9 cellular contexts compared by ENCODE assay signal in the genomic region with DNA sequence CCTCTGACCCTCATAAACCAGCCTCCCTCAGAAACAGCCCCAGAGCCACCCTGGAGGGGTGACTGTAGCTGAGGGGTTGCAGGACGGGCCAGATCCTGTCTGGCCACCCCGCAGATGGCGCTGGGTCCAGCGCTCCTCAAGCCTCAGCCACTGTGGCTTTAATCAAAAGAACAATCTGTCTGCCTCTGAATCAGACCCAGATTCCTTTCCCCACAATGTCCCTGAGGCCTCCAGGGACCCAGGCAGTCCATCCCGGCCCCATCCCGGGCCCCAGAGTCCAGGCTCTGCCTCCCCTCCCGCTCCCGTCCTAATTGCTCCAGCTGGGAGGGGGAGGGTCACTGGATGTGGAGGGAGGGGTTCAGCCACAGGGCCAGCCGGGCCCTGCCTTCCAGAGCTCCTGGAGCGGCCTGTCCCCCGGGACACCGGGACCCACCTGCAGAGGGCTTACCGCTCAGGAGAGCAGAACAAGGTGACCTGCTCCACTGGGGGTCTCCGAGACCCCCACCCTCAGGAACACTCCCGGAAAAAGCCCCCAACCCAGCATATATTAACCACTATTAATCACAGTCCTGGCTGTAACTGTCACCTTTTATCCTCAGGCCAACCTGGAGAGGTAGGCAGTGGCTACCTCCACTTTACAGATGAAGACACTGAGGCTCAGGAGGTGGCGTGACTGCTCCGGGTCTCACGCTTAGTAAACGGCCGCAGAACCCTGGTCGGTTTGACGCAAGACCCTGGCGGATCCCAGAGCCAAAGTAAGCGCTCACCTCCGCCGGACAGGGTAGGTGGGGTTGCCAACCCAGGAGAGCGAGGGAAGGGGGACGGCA. TPM values are rescaled to one million over a fixed set of nuclear protein-coding genes. Genes with fewer than 3 reads are reported as not detected.
A peak's percentile ranks its signal among the peaks of the same experiment; 100 is the strongest.
DNase-seq lines count a peak whose midpoint lies in the region; ATAC-seq lines count a peak whose summit lies in the region.
"Had no signal": no experiment of that assay in that cellular context is flagged by ENCODE, and none has a peak within 500 bp of the region (broad histone marks: within the 10 kb centered on the region; RNA-seq: fewer than 3 reads in every experiment).

No MANE protein-coding gene starts in this region.

- 17% methylated on average over 28 of the region's 28 CpGs for WGBS in right cardiac atrium

- DNase-seq in HAP-1 (ENCODE audit: low spot score in 2 of 2) = peak in 1 of 2 experiments; percentile 64
- DNase-seq in activated T-helper 1 cell treated with anti-CD3 and anti-CD28 coated beads, Interleukin-12 subunit alpha, Interleukin-12 subunit beta, Interleukin-2, Interleukin-4 antibody, amounts not matched to agents 30 ng/mL and 10 ng/mL and 1 ng/mL, durations not matched to agents 14 hours and 24 hours and 36 hours (ENCODE audit: low spot score) = no peak
- peak in 1 of 3 donors; percentile 72 for DNase-seq in right cardiac atrium
- no peak for DNase-seq in sciatic nerve (ENCODE audit: low spot score)
- DNase-seq in NCI-H2029 treated with DMSO at 0.1 percent for 48 hours (lab: John Stamatoyannopoulos, UW) = no peak
- no peak for DNase-seq in DMS153 (lab: John Stamatoyannopoulos, UW)
- no peak for DNase-seq in OCI-M2 (lab: John Stamatoyannopoulos, UW; ENCODE audit: unreplicated experiment)
- DNase-seq in NCI-H345 (lab: John Stamatoyannopoulos, UW) = no peak

- H3K27ac ChIP-seq in right cardiac atrium (ENCODE audit: low read length) = no peak overlapping the region

- ATAC-seq in right cardiac atrium = peak; percentile 10 to 11
- peak; percentile 21 for ATAC-seq in sciatic nerve
- ATAC-seq: HCT116 had no signal

- peak overlapping the region; percentile 0; the same call in 1 of the 2 replicates for H3K4me3 ChIP-seq in HAP-1
- H3K4me3 ChIP-seq in right cardiac atrium (ENCODE audit: low read length) = peak overlapping the region; percentile 97

- peaks cover 5% of the 10 kb centered on the region for H3K4me1 Mint-ChIP-seq in activated T-helper 1 cell treated with anti-CD3 and anti-CD28 coated beads, Interleukin-12 subunit alpha, Interleukin-12 subunit beta, Interleukin-2, Interleukin-4 antibody, amounts not matched to agents 30 ng/mL and 10 ng/mL and 1 ng/mL, durations not matched to agents 14 hours and 24 hours and 36 hours (ENCODE audit: low read depth)

- H3K27me3 ChIP-seq in HAP-1 (ENCODE audit: low read depth) (no peaks in the 10 kb centered on the region), right cardiac atrium (ENCODE audit: control insufficient read depth, insufficient read depth) (no peaks in the 10 kb centered on the region)

- H3K36me3 ChIP-seq in HAP-1 (replicated peaks) = no peaks in the 10 kb centered on the region

- intact Hi-C loops in activated T-helper 1 cell treated with anti-CD3 and anti-CD28 coated beads, Interleukin-12 subunit alpha, Interleukin-12 subunit beta, Interleukin-2, Interleukin-4 antibody, amounts not matched to agents 30 ng/mL and 10 ng/mL and 1 ng/mL, durations not matched to agents 14 hours and 24 hours and 36 hours (cut with micrococcal nuclease) = no loop called here
- intact Hi-C loops in right cardiac atrium (cut with DNase I) (no loop called here), sciatic nerve (cut with DNase I) (no loop called here)

- in situ Hi-C loops in HAP-1 (cut with MboI; ENCODE audit: low sequenced_read_pairs) = no loop called here

- no peaks in the 10 kb centered on the region for H3K36me3 Mint-ChIP-seq in activated T-helper 1 cell treated with anti-CD3 and anti-CD28 coated beads, Interleukin-12 subunit alpha, Interleukin-12 subunit beta, Interleukin-2, Interleukin-4 antibody, amounts not matched to agents 30 ng/mL and 10 ng/mL and 1 ng/mL, durations not matched to agents 14 hours and 24 hours and 36 hours (ENCODE audit: low read depth)

- H3K27me3 Mint-ChIP-seq in activated T-helper 1 cell treated with anti-CD3 and anti-CD28 coated beads, Interleukin-12 subunit alpha, Interleukin-12 subunit beta, Interleukin-2, Interleukin-4 antibody, amounts not matched to agents 30 ng/mL and 10 ng/mL and 1 ng/mL, durations not matched to agents 14 hours and 24 hours and 36 hours (ENCODE audit: insufficient read depth) = peaks cover 47% of the 10 kb centered on the region

- no peak overlapping the region for H3K27ac Mint-ChIP-seq in activated T-helper 1 cell treated with anti-CD3 and anti-CD28 coated beads, Interleukin-12 subunit alpha, Interleukin-12 subunit beta, Interleukin-2, Interleukin-4 antibody, amounts not matched to agents 30 ng/mL and 10 ng/mL and 1 ng/mL, durations not matched to agents 14 hours and 24 hours and 36 hours

- H3K9me3 ChIP-seq in HAP-1 (no peaks in the 10 kb centered on the region), right cardiac atrium (ENCODE audit: control insufficient read depth, low read length) (no peaks in the 10 kb centered on the region)

- H3K9me3 Mint-ChIP-seq in activated T-helper 1 cell treated with anti-CD3 and anti-CD28 coated beads, Interleukin-12 subunit alpha, Interleukin-12 subunit beta, Interleukin-2, Interleukin-4 antibody, amounts not matched to agents 30 ng/mL and 10 ng/mL and 1 ng/mL, durations not matched to agents 14 hours and 24 hours and 36 hours = no peaks in the 10 kb centered on the region

- peak overlapping the region; percentile 40 for H3K4me3 Mint-ChIP-seq in activated T-helper 1 cell treated with anti-CD3 and anti-CD28 coated beads, Interleukin-12 subunit alpha, Interleukin-12 subunit beta, Interleukin-2, Interleukin-4 antibody, amounts not matched to agents 30 ng/mL and 10 ng/mL and 1 ng/mL, durations not matched to agents 14 hours and 24 hours and 36 hours

- peaks cover 30% of the 10 kb centered on the region for H3K4me1 ChIP-seq in HAP-1
- H3K4me1 ChIP-seq in right cardiac atrium (ENCODE audit: control insufficient read depth, insufficient read depth, low read length) = peaks cover 7% of the 10 kb centered on the region

RNA-seq across cellular contexts. Expression of a gene that starts 0.8 kb away (rescaled TPM):
- not detected in 2 replicates for total RNA-seq in activated T-helper 1 cell treated with anti-CD3 and anti-CD28 coated beads, Interleukin-12 subunit alpha, Interleukin-12 subunit beta, Interleukin-2, Interleukin-4 antibody, amounts not matched to agents 30 ng/mL and 10 ng/mL and 1 ng/mL, durations not matched to agents 14 hours and 24 hours and 36 hours
- total RNA-seq in right cardiac atrium (100 to 1,000 TPM in 1 of 4 donors, 10 to 100 TPM in 3; 83.6 to 112 (median 94.6) TPM), sciatic nerve (29.0 TPM)
- 95.0 TPM for polyA plus RNA-seq in right cardiac atrium

RNA-seq across cellular contexts. Expression of a gene that starts 15.5 kb away (rescaled TPM):
- total RNA-seq in activated T-helper 1 cell treated with anti-CD3 and anti-CD28 coated beads, Interleukin-12 subunit alpha, Interleukin-12 subunit beta, Interleukin-2, Interleukin-4 antibody, amounts not matched to agents 30 ng/mL and 10 ng/mL and 1 ng/mL, durations not matched to agents 14 hours and 24 hours and 36 hours = not detected in 2 replicates
- total RNA-seq in right cardiac atrium = not detected
- polyA plus RNA-seq in right cardiac atrium = not detected
- total RNA-seq in sciatic nerve = not detected

RNA-seq across cellular contexts. Expression of a gene that starts 21.7 kb away (rescaled TPM):
- total RNA-seq in activated T-helper 1 cell treated with anti-CD3 and anti-CD28 coated beads, Interleukin-12 subunit alpha, Interleukin-12 subunit beta, Interleukin-2, Interleukin-4 antibody, amounts not matched to agents 30 ng/mL and 10 ng/mL and 1 ng/mL, durations not matched to agents 14 hours and 24 hours and 36 hours = 1.1 and 1.8 TPM in 2 replicates
- total RNA-seq in right cardiac atrium (1 to 10 TPM; 3.0 to 4.4 (median 3.3) TPM), sciatic nerve (1.6 TPM)
- polyA plus RNA-seq in right cardiac atrium = 8.1 TPM

RNA-seq across cellular contexts. Expression of a gene that starts 49.7 kb away (rescaled TPM):
- 1.3 and 1.5 TPM in 2 replicates for total RNA-seq in activated T-helper 1 cell treated with anti-CD3 and anti-CD28 coated beads, Interleukin-12 subunit alpha, Interleukin-12 subunit beta, Interleukin-2, Interleukin-4 antibody, amounts not matched to agents 30 ng/mL and 10 ng/mL and 1 ng/mL, durations not matched to agents 14 hours and 24 hours and 36 hours
- total RNA-seq in right cardiac atrium (1 to 10 TPM; 3.3 to 4.0 (median 3.5) TPM), sciatic nerve (1.5 TPM)
- 11.7 TPM for polyA plus RNA-seq in right cardiac atrium

Comparison
In these comparisons a context has a peak if more than half of its experiments do, and no peak if none do; other contexts are left out.
1. RNA of a gene that starts 0.8 kb away (total RNA-seq): 83.6 to 112 TPM in right cardiac atrium and 29.0 TPM in sciatic nerve (single experiment); not detected in activated T-helper 1 cell treated with anti-CD3 and anti-CD28 coated beads, Interleukin-12 subunit alpha, Interleukin-12 subunit beta, Interleukin-2, Interleukin-4 antibody, amounts not matched to agents 30 ng/mL and 10 ng/mL and 1 ng/mL, durations not matched to agents 14 hours and 24 hours and 36 hours; every median in the first group is over 10 times any median in the second.